1 cellular context compared by ENCODE assay signal in the genomic region with DNA sequence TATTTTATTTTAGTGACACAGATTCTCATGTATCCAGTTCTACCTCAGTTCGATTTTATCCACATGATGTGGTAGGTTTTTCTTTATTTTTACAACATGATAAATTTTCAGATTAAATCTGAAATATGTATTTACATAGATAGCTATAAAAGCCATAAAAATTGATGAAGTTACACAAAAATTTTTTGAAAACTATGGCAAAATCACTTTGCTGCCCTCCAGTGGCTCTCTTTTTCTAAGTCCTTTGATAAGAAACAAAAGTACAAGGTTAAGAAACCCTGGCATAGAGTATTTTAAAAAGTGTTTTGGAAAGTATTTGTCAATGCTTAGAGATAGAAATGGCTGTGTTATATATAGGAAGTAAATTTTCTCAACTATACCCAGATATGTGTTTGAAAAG.
TF ChIP-seq lines count a peak whose summit lies in the region.

No MANE protein-coding gene starts in this region.

TF ChIP-seq in IMR-90, 13 proteins besides CTCF, POLR2A, EP300 and RAD21 (continued from another document):
- TF ChIP-seq, protein P1, sequence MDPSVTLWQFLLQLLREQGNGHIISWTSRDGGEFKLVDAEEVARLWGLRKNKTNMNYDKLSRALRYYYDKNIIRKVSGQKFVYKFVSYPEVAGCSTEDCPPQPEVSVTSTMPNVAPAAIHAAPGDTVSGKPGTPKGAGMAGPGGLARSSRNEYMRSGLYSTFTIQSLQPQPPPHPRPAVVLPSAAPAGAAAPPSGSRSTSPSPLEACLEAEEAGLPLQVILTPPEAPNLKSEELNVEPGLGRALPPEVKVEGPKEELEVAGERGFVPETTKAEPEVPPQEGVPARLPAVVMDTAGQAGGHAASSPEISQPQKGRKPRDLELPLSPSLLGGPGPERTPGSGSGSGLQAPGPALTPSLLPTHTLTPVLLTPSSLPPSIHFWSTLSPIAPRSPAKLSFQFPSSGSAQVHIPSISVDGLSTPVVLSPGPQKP (IDR thresholded peaks at IDR 0.05; ENCODE audit: borderline replicate concordance, low read depth, low read length) = no peak
- TF ChIP-seq BHLHE40 (IDR thresholded peaks at IDR 0.05; ENCODE audit: low read depth, low read length) = no peak
- no peak for TF ChIP-seq SMC3 (IDR thresholded peaks at IDR 0.05; ENCODE audit: low read depth, low read length)
- TF ChIP-seq RFX5 (IDR thresholded peaks at IDR 0.05; ENCODE audit: low read depth, low read length) = no peak
- TF ChIP-seq, protein P2, sequence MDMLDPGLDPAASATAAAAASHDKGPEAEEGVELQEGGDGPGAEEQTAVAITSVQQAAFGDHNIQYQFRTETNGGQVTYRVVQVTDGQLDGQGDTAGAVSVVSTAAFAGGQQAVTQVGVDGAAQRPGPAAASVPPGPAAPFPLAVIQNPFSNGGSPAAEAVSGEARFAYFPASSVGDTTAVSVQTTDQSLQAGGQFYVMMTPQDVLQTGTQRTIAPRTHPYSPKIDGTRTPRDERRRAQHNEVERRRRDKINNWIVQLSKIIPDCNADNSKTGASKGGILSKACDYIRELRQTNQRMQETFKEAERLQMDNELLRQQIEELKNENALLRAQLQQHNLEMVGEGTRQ (IDR thresholded peaks at IDR 0.05; ENCODE audit: low read depth, low read length) = no peak
